Comparison of ENCODE assay signal across 2 cellular contexts in the genomic region with DNA sequence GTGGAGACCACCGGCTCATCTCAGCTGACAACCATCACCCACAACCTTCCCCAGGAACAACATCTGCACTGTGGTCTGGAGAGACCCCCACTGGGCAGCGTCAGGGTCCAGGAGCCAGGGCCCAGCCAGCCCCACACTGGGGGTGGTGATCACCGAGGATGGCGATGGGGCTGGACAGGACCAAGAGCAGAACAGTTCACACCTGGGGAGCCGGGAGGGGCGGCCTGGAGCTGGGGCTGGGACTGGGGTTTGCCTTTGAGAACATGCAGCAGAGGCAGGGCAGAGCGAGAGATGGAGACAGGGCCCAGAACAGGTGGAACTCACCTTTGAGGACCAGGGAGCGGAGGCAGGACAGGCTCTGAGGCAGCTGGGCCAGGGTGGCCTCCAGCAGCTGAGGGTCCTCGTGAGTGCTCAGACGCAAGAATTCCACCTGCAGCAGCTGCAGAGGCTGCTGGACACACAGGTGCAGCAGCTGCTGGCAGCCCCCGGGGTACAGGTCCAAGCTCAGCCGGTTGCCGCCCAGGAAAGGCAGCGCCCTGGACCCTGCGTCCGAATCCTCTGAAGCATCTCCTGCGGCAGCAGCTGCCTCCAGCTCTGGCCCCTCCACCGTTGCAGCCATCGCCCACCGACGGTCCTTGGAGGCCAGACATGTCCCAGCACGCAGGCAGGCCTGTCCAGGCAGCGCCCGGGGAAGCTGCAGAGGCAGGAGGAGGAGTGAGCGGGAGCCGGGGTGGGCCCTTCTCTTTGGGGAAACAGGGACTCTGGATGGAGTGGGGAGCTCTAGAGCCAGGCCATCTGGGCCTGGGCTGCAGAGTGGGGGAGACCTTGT.
TF ChIP-seq lines count a peak whose summit lies in the region.

No MANE protein-coding gene starts in this region.

TF ChIP-seq in GM12891, 5 proteins besides CTCF, POLR2A, EP300 and RAD21:
- no peak for TF ChIP-seq TAF1 (IDR thresholded peaks at IDR 0.05; ENCODE audit: low read depth, low read length)
- TF ChIP-seq SPI1 (IDR thresholded peaks at IDR 0.05; ENCODE audit: low read depth, low read length), result no peak
- TF ChIP-seq POLR2AphosphoS5 (IDR thresholded peaks at IDR 0.05; ENCODE audit: low read depth, low read length), result no peak
- no peak for TF ChIP-seq POU2F2 (IDR thresholded peaks at IDR 0.05; ENCODE audit: low read depth, low read length)
- no peak for TF ChIP-seq PAX5 (IDR thresholded peaks at IDR 0.05; ENCODE audit: insufficient read depth, low read length, severe bottlenecking)
TF ChIP-seq in GM12891: peak in this region for 0.

TF ChIP-seq in H1, 55 proteins besides CTCF, POLR2A, EP300 and RAD21:
- TF ChIP-seq, protein P1, sequence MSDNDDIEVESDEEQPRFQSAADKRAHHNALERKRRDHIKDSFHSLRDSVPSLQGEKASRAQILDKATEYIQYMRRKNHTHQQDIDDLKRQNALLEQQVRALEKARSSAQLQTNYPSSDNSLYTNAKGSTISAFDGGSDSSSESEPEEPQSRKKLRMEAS (IDR thresholded peaks at IDR 0.05), result no peak
- no peak for TF ChIP-seq NANOG (IDR thresholded peaks at IDR 0.05; ENCODE audit: insufficient read depth, low read depth, low read length, poor library complexity, severe bottlenecking)
TF ChIP-seq in H1: peak in this region for 0.
